Comparison of ENCODE assay signal across 27 cellular contexts in the genomic region with DNA sequence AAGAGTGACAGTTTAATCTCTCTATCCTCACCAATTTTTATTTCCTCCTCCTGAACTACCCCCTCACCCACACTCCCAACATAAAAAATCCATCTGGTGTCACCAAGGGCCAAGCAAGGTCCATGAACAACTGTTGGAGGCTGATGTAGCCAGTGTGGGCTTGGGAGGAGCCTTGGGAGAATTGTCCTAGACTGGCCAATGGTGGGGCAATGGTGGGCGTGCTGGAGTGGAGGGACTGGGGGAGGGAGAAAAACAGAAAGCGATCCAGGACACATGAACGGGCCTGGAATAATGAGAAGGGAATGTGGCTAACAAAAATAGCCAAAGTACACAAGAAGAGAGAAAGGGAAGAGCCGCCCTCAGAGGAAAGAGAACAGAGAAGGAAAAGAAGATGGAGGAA.
DNase-seq lines count a peak whose midpoint lies in the region; ATAC-seq, FAIRE-seq and TF ChIP-seq lines count a peak whose summit lies in the region.
"Had no signal": no experiment of that assay in that cellular context is flagged by ENCODE, and none has a peak within 500 bp of the region (broad histone marks: within the 10 kb centered on the region; RNA-seq: fewer than 3 reads in every experiment).

No MANE protein-coding gene starts in this region.

- peaks cover 10% of the 10 kb centered on the region for H3K9me3 Mint-ChIP-seq in neural progenitor cell
- peaks cover 8% of the 10 kb centered on the region for H3K9me3 Mint-ChIP-seq in type B pancreatic cell
- peaks cover 12% of the 10 kb centered on the region for H3K9me3 Mint-ChIP-seq in WTC11
- H3K9me3 Mint-ChIP-seq: stimulated activated naive CD8-positive, alpha-beta T cell treated with anti-CD3 and anti-CD28 coated beads, Interleukin-15, Interleukin-2, amounts not matched to agents 100 ng/mL and 50 ng/mL, for 24 hours had no signal

- no peak for DNase-seq in H1 (ENCODE audit: low read depth in 1 of 2, low spot score in 2 of 2)
- peak; percentile 50 for DNase-seq in left cardiac atrium
- no peak for DNase-seq in neural progenitor cell (ENCODE audit: low spot score)
- no peak for DNase-seq in type B pancreatic cell (ENCODE audit: extremely low spot score, unreplicated experiment)
- DNase-seq in WTC11 (ENCODE audit: low spot score): no peak
- DNase-seq in D341Med (ENCODE audit: low spot score): no peak
- no peak for DNase-seq in Kasumi-1 (lab: John Stamatoyannopoulos, UW)
- DNase-seq: activated CD4-positive, alpha-beta T cell treated with anti-CD3 and anti-CD28 coated beads, Interleukin-2, amount 50 U/mL, for 4 hours; activated naive CD4-positive, alpha-beta T cell; HCEC 1CT; naive thymus-derived CD4-positive, alpha-beta T cell; NCI-H1436 treated with DMSO at 0.1 percent for 48 hours; NCI-H2081 treated with DMSO at 0.1 percent for 48 hours; NCI-H226; NCI-H526 treated with DMSO at 0.1 percent for 48 hours; NK-92 treated with Interleukin-12 subunit alpha and Interleukin-12 subunit beta, amount 100 ng/mL, for 24 hours; PC-3; stimulated activated CD4-positive, alpha-beta T cell treated with anti-CD3 and anti-CD28 coated beads, Interleukin-1b, Interleukin-23, amount 100 ng/mL, for 48 hours; T-helper 17 cell had no signal

- no peak overlapping the region for H2BK5ac ChIP-seq in H1 (ENCODE audit: low read depth, low read length)

- H3K27ac ChIP-seq in H1 (ENCODE audit: low read depth, low read length) (no peak overlapping the region), neural progenitor cell (no peak overlapping the region)
- H3K27ac ChIP-seq: BLaER1 had no signal

- H3K9ac ChIP-seq in H1 (replicated peaks in 1 of 4; ENCODE audit: extremely low read depth in 1 of 4, low read depth in 3 of 4, low read length in 3 of 4) (no peak overlapping the region), neural progenitor cell (no peak overlapping the region)
- H3K9ac ChIP-seq: BLaER1 had no signal

- H3K4me1 ChIP-seq in H1 (replicated peaks in 1 of 4; ENCODE audit: control insufficient read depth in 3 of 4, insufficient read depth in 4 of 4, low read length in 3 of 4) (no peaks in the 10 kb centered on the region; a peak in 1 of 7 replicates), neural progenitor cell (peaks cover 12% of the 10 kb centered on the region)

- FAIRE-seq in H1 (lab: Jason Lieb, UNC): no peak
- FAIRE-seq: endothelial cell of umbilical vein, GM18507, TTC549 had no signal

- no peaks in the 10 kb centered on the region for H3K79me1 ChIP-seq in H1 (ENCODE audit: low read depth, low read length)

- H2AFZ ChIP-seq in H1 (ENCODE audit: low read length): no peak overlapping the region
- H2AFZ ChIP-seq in neural progenitor cell (replicated peaks): peak overlapping the region; percentile 54

- H3K4me3 ChIP-seq in H1 (ENCODE audit: extremely low read depth in 1 of 4, insufficient read depth in 2 of 4, low read depth in 3 of 4, low read length in 4 of 4) (no peak overlapping the region), neural progenitor cell (no peak overlapping the region)
- H3K4me3 ChIP-seq: BLaER1 had no signal

- no peak for TF ChIP-seq POLR2A in H1 (IDR thresholded peaks at IDR 0.05; ENCODE audit: control extremely low read depth in 1 of 2, low read depth in 2 of 2, low read length in 2 of 2)

- no peak overlapping the region for H2BK12ac ChIP-seq in H1 (ENCODE audit: low read depth, low read length)

- H3K23me2 ChIP-seq in H1 (ENCODE audit: low read depth, low read length): no peaks in the 10 kb centered on the region; the same call in 1 of the 2 replicates

- H3K4me2 ChIP-seq in H1 (ENCODE audit: insufficient read depth in 1 of 2, low read depth in 2 of 2, low read length in 2 of 2) (no peak overlapping the region), neural progenitor cell (no peak overlapping the region)
- H3K4me2 ChIP-seq: BLaER1 had no signal

- intact Hi-C loops in left cardiac atrium (cut with DNase I): loop anchor here in 1 of 2 donors (10.0 kb wide), 1 partner anchor 277 kb away; a partner anchor contains a TSS

- H3K56ac ChIP-seq in H1 (replicated peaks; ENCODE audit: insufficient read length, low read depth, low read length): no peak overlapping the region

- peaks cover 2% of the 10 kb centered on the region for H3K27me3 Mint-ChIP-seq in neural progenitor cell (ENCODE audit: insufficient read depth, low read depth)
- no peaks in the 10 kb centered on the region for H3K27me3 Mint-ChIP-seq in type B pancreatic cell
- no peaks in the 10 kb centered on the region for H3K27me3 Mint-ChIP-seq in WTC11 (ENCODE audit: low read depth)

- TF ChIP-seq CTCF in H1 (IDR thresholded peaks at IDR 0.05; ENCODE audit: control extremely low read depth in 1 of 3, insufficient read depth in 1 of 3, low read depth in 1 of 3, low read length in 3 of 3): no peak
- no peak for TF ChIP-seq CTCF in neural progenitor cell (IDR thresholded peaks at IDR 0.05)
- TF ChIP-seq CTCF in type B pancreatic cell (conservative IDR thresholded peaks at IDR 0.05): no peak
- TF ChIP-seq CTCF in WTC11 (IDR thresholded peaks at IDR 0.05): no peak

- no peak overlapping the region for H4K5ac ChIP-seq in H1 (ENCODE audit: insufficient read length, low read depth, low read length)

- H2BK120ac ChIP-seq in H1 (replicated peaks; ENCODE audit: low read depth, low read length): no peak overlapping the region

- H3K23ac ChIP-seq in H1 (ENCODE audit: insufficient read length): no peak overlapping the region

- H2AK5ac ChIP-seq in H1 (ENCODE audit: low read depth, low read length): no peak overlapping the region

- 0 out of 2 replicates have a peak overlapping the region, but pooled peaks have one; percentile 32 for H2BK20ac ChIP-seq in H1 (ENCODE audit: low read length)

- H3F3A ChIP-seq in neural progenitor cell (ENCODE audit: low read depth): no peaks in the 10 kb centered on the region

- no peak overlapping the region for H3K18ac ChIP-seq in H1 (ENCODE audit: extremely low read depth, low read length)

- POLR2A ChIA-PET in H1 (lab: Charles Lee; ENCODE audit: partially characterized antibody) (no interaction called here), WTC11 (lab: Charles Lee) (no interaction called here)

- H4K91ac ChIP-seq in H1 (replicated peaks; ENCODE audit: insufficient read length, low read length): no peak overlapping the region

- no peak overlapping the region for H4K8ac ChIP-seq in H1 (ENCODE audit: extremely low read depth, insufficient read depth, low read length)

- H4K20me1 ChIP-seq in H1 (replicated peaks in 1 of 2; ENCODE audit: control insufficient read depth in 1 of 2, insufficient read depth in 2 of 2, low read length in 2 of 2): no peaks in the 10 kb centered on the region
- H4K20me1 ChIP-seq in neural progenitor cell (ENCODE audit: low read depth): no peaks in the 10 kb centered on the region
- H4K20me1 ChIP-seq: BLaER1 had no signal

- no peak overlapping the region for H3K27ac Mint-ChIP-seq in neural progenitor cell
- H3K27ac Mint-ChIP-seq in type B pancreatic cell: peak overlapping the region; percentile 23
- no peak overlapping the region for H3K27ac Mint-ChIP-seq in WTC11
- H3K27ac Mint-ChIP-seq: naive thymus-derived CD4-positive, alpha-beta T cell; stimulated activated naive CD8-positive, alpha-beta T cell treated with anti-CD3 and anti-CD28 coated beads, Interleukin-15, Interleukin-2, amounts not matched to agents 100 ng/mL and 50 ng/mL, for 24 hours; T-helper 17 cell had no signal

- ATAC-seq in left cardiac atrium (peak; percentile 64 to 91), WTC11 (no peak), GM18907 (IDR thresholded peaks at IDR 0.05; ENCODE audit: unreplicated experiment) (no peak)
- ATAC-seq: left lobe of liver; naive thymus-derived CD4-positive, alpha-beta T cell; PC-3; SK-N-SH treated with all-trans-retinoic acid at 6 μM for 48 hours; T-helper 17 cell had no signal

- no peaks in the 10 kb centered on the region for H3K9me3 ChIP-seq in H1 (ENCODE audit: insufficient read depth in 2 of 2, low read depth in 1 of 2, low read length in 1 of 2)
- no peaks in the 10 kb centered on the region for H3K9me3 ChIP-seq in neural progenitor cell (ENCODE audit: low read depth)
- H3K9me3 ChIP-seq: BLaER1 had no signal

- no peaks in the 10 kb centered on the region for H3K79me2 ChIP-seq in H1 (ENCODE audit: control insufficient read depth in 1 of 2, insufficient read depth in 2 of 2, low read length in 2 of 2)
- H3K79me2 ChIP-seq in neural progenitor cell (ENCODE audit: low read depth): no peaks in the 10 kb centered on the region

- no peaks in the 10 kb centered on the region for H3K36me3 ChIP-seq in H1 (ENCODE audit: control insufficient read depth in 2 of 4, insufficient read depth in 4 of 4, low read length in 3 of 4)
- no peaks in the 10 kb centered on the region for H3K36me3 ChIP-seq in neural progenitor cell
- H3K36me3 ChIP-seq: BLaER1 had no signal

- H3K4me1 Mint-ChIP-seq in neural progenitor cell (peaks cover 16% of the 10 kb centered on the region), type B pancreatic cell (ENCODE audit: unreplicated experiment) (peaks cover 14% of the 10 kb centered on the region), WTC11 (peaks cover 19% of the 10 kb centered on the region)
- H3K4me1 Mint-ChIP-seq: naive thymus-derived CD4-positive, alpha-beta T cell; T-helper 17 cell had no signal

- CTCF ChIA-PET in H1 (lab: Charles Lee; ENCODE audit: partially characterized antibody): interaction anchor here (0.7 kb wide), 1 partner anchor 267 kb away, joined by 3 read pairs; no protein-coding TSS in a partner anchor
- CTCF ChIA-PET in WTC11 (lab: Charles Lee): interaction anchor here (0.7 kb wide), 1 partner anchor 273 kb away, joined by 4 read pairs; a partner anchor contains a TSS

- TF ChIP-seq RAD21 in H1 (IDR thresholded peaks at IDR 0.05 in 1 of 2, conservative IDR thresholded peaks at IDR 0.05 in 1 of 2; ENCODE audit: low read depth in 2 of 2, low read length in 2 of 2): no peak

- no peak overlapping the region for H3K14ac ChIP-seq in H1 (ENCODE audit: insufficient read length)

- H2BK15ac ChIP-seq in H1 (ENCODE audit: low read length): no peak overlapping the region

- H3K36me3 Mint-ChIP-seq in neural progenitor cell (no peaks in the 10 kb centered on the region), type B pancreatic cell (no peaks in the 10 kb centered on the region), WTC11 (no peaks in the 10 kb centered on the region)
- H3K36me3 Mint-ChIP-seq: naive thymus-derived CD4-positive, alpha-beta T cell had no signal

- no peak for TF ChIP-seq EP300 in H1 (IDR thresholded peaks at IDR 0.05; ENCODE audit: borderline replicate concordance in 1 of 2, low read depth in 2 of 2, low read length in 2 of 2)

- 83% methylated on average over 4 of the region's 4 CpGs; no CpG with 5 or more reads in 1 of the 2 experiments for WGBS in H1 (ENCODE audit: extremely low coverage in 1 of 2, insufficient coverage in 1 of 2, insufficient read length in 1 of 2, insufficient replicate concordance in 2 of 2, low coverage in 1 of 2, low lambda C conversion rate in 2 of 2, missing lambda C conversion rate in 1 of 2), 2 experiments

- H3K27me3 ChIP-seq in H1 (replicated peaks in 1 of 4; ENCODE audit: control insufficient read depth in 3 of 4, extremely low read depth in 1 of 4, insufficient read depth in 3 of 4, low read length in 3 of 4) (no peaks in the 10 kb centered on the region), neural progenitor cell (no peaks in the 10 kb centered on the region)
- H3K27me3 ChIP-seq: BLaER1 had no signal

- H3K4ac ChIP-seq in H1 (replicated peaks; ENCODE audit: insufficient read length, low read depth, low read length): no peak overlapping the region

- no peak overlapping the region for H3K4me3 Mint-ChIP-seq in neural progenitor cell
- H3K4me3 Mint-ChIP-seq in type B pancreatic cell: no peak overlapping the region
- no peak overlapping the region for H3K4me3 Mint-ChIP-seq in WTC11
- H3K4me3 Mint-ChIP-seq: naive thymus-derived CD4-positive, alpha-beta T cell; stimulated activated naive CD8-positive, alpha-beta T cell treated with anti-CD3 and anti-CD28 coated beads, Interleukin-15, Interleukin-2, amounts not matched to agents 100 ng/mL and 50 ng/mL, for 24 hours; T-helper 17 cell had no signal

Comparison
In these comparisons a context has a peak if more than half of its experiments do, and no peak if none do; other contexts are left out.
1. ATAC-seq: peak in left cardiac atrium (2 of 2); none in WTC11 (single experiment) and GM18907 (single experiment).